In the genomic region with DNA sequence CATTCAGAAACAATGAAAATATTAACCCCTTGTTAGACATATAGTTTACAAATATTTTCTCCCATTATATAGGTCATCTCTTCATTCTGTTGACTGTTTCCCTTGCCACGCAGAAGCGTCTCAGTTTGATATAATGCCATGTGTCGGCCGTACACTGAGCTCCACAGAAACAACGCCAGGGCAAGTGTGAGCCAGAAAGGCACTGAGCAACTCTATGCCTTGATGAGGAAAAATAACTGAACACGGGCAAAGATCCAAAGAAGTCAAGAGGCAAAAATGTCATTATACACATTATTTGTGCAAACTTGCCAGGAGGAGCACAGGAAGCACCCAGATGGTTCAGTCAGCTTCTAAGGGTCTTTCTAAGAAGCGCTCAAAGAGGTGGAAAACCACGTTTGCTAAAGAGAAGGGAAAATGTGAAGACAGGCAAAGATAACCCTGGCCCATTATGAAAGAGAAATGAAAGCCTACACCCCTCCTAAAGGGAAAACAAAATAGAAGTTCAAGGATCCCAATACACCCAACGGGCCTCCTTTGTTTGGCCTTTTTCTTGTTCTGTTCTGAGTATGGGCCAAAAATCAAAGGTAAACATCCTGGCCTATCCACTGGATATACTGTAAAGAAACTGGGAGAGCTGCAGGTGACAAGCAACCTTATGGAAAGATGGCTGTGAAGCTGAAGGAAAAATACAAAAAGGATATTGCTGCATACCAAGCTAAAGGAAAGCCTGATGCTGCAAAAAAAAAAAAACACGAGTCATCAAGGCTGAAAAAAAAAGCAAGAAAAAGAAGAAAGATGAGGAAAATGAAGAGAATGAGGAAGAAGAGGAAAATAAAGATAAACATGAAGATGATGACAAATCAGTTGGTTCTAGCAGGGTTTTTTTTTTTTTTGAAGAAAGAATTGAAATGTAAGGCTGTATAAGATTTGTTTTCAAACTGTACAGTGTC, we compare ENCODE assay signal across 1 cellular context.
TF ChIP-seq lines count a peak whose summit lies in the region.

No MANE protein-coding gene starts in this region.

TF ChIP-seq in H1, 55 proteins besides CTCF, POLR2A, EP300 and RAD21:
- TF ChIP-seq SP4 (IDR thresholded peaks at IDR 0.05; ENCODE audit: low read length) (no peak), BACH1 (IDR thresholded peaks at IDR 0.05; ENCODE audit: low read length) (peak; percentile 87)
